ENCODE assay signal across 8 cellular contexts in genomic region chr22:50474711-50475651, GRCh38. TPM values are rescaled to one million over a fixed set of nuclear protein-coding genes. Genes with fewer than 3 reads are reported as not detected.
DNase-seq lines count a peak whose midpoint lies in the region; ATAC-seq and TF ChIP-seq lines count a peak whose summit lies in the region.

Gene SBF1, minus strand, starts transcription at chr22:50475035. Its CDS starts 195 bp downstream, at chr22:50474840.

- H3K9me3 Mint-ChIP-seq in CD4-positive, CD25-positive, alpha-beta regulatory T cell: no peaks in the 10 kb centered on the region
- H3K9me3 Mint-ChIP-seq in endothelial cell (ENCODE audit: unreplicated experiment): no peaks in the 10 kb centered on the region

- no peak for TF ChIP-seq CTCF in OCI-LY1 (IDR thresholded peaks at IDR 0.05; ENCODE audit: low read length)
- TF ChIP-seq CTCF in endothelial cell (IDR thresholded peaks at IDR 0.05; ENCODE audit: unreplicated experiment): no peak

- H3K27ac Mint-ChIP-seq in CD4-positive, CD25-positive, alpha-beta regulatory T cell: peak within 1 kb of the TSS; percentile 93 to 97 (median 97)
- peak within 1 kb of the TSS; percentile 77 for H3K27ac Mint-ChIP-seq in endothelial cell (ENCODE audit: unreplicated experiment)

- H3K27me3 Mint-ChIP-seq in CD4-positive, CD25-positive, alpha-beta regulatory T cell: peaks cover 12% of the 10 kb centered on the region
- H3K27me3 Mint-ChIP-seq in endothelial cell (ENCODE audit: unreplicated experiment): peaks cover 34% of the 10 kb centered on the region

- DNase-seq in CD4-positive, CD25-positive, alpha-beta regulatory T cell: peak; percentile 83 to 89 (median 84)
- DNase-seq in HS-27A (ENCODE audit: low read depth) (peak; percentile 43), activated T-cell treated with anti-CD3 and anti-CD28 coated beads for 1 hour (ENCODE audit: low read depth) (peak; percentile 83), endothelial cell (ENCODE audit: low spot score) (peak; percentile 94)
- DNase-seq in stimulated activated CD8-positive, alpha-beta memory T cell treated with anti-CD3 and anti-CD28 coated beads, Interleukin-15, amount 100 ng/mL, for 1 hour (ENCODE audit: low read depth): peak; percentile 77

- 6 to 7% methylated on average over 58 to 87 of the region's 97 CpGs for WGBS in mesodermal cell (ENCODE audit: insufficient coverage in 2 of 2), 2 experiments

- no peaks in the 10 kb centered on the region for H3K9me2 ChIP-seq in OCI-LY1 (ENCODE audit: low read depth, low read length)

- peaks cover 5% of the 10 kb centered on the region for H3K36me3 Mint-ChIP-seq in CD4-positive, CD25-positive, alpha-beta regulatory T cell
- no peaks in the 10 kb centered on the region for H3K36me3 Mint-ChIP-seq in endothelial cell (ENCODE audit: low read depth, unreplicated experiment)

- ATAC-seq in CD4-positive, CD25-positive, alpha-beta regulatory T cell (ENCODE audit: low read depth in 2 of 2): peak; percentile 68 to 70
- ATAC-seq in GM19438 (IDR thresholded peaks at IDR 0.05; ENCODE audit: low read depth, unreplicated experiment): peak; percentile 67

- H3K27me3 ChIP-seq in CD4-positive, CD25-positive, alpha-beta regulatory T cell (ENCODE audit: control insufficient read depth, insufficient read depth, low read length): no peaks in the 10 kb centered on the region
- H3K27me3 ChIP-seq in OCI-LY1 (ENCODE audit: insufficient read depth, low read length): no peaks in the 10 kb centered on the region

- H3K9me3 ChIP-seq in CD4-positive, CD25-positive, alpha-beta regulatory T cell (ENCODE audit: control insufficient read depth in 2 of 2, low read length in 2 of 2): no peaks in the 10 kb centered on the region
- H3K9me3 ChIP-seq in OCI-LY1 (ENCODE audit: low read length): no peaks in the 10 kb centered on the region
- no peaks in the 10 kb centered on the region for H3K9me3 ChIP-seq in mesodermal cell (ENCODE audit: control insufficient read depth, low read length)

- peak within 1 kb of the TSS; percentile 86 for H3K4me2 ChIP-seq in OCI-LY1 (ENCODE audit: low read length)

- H2AFZ ChIP-seq in OCI-LY1 (ENCODE audit: low read length): no peak within 1 kb of the TSS

- H3F3A ChIP-seq in OCI-LY1 (ENCODE audit: insufficient read depth, low read length): no peaks in the 10 kb centered on the region

- no peaks in the 10 kb centered on the region for H3K36me3 ChIP-seq in CD4-positive, CD25-positive, alpha-beta regulatory T cell (ENCODE audit: control insufficient read depth, insufficient read depth, low read length)
- H3K36me3 ChIP-seq in OCI-LY1 (ENCODE audit: insufficient read depth, low read length) (no peaks in the 10 kb centered on the region; the same call in 1 of the 2 replicates), mesodermal cell (ENCODE audit: control insufficient read depth, insufficient read depth, low read length) (peaks cover 10% of the 10 kb centered on the region)

- peak within 1 kb of the TSS; percentile 74 for H3K9ac ChIP-seq in OCI-LY1 (ENCODE audit: low read length)

- H3K27ac ChIP-seq in CD4-positive, CD25-positive, alpha-beta regulatory T cell (ENCODE audit: insufficient read depth, low read length, poor library complexity, severe bottlenecking): peak within 1 kb of the TSS; percentile 86
- H3K27ac ChIP-seq in OCI-LY1 (ENCODE audit: low read depth, low read length, poor library complexity, severe bottlenecking): peak within 1 kb of the TSS; percentile 98
- no peak within 1 kb of the TSS for H3K27ac ChIP-seq in mesodermal cell (ENCODE audit: low read depth, low read length, severe bottlenecking)

- H3K4me3 Mint-ChIP-seq in CD4-positive, CD25-positive, alpha-beta regulatory T cell: peak within 1 kb of the TSS; percentile 95 to 98 (median 97)
- peak within 1 kb of the TSS; percentile 94 for H3K4me3 Mint-ChIP-seq in endothelial cell (ENCODE audit: unreplicated experiment)

- no peaks in the 10 kb centered on the region for H4K20me1 ChIP-seq in OCI-LY1 (ENCODE audit: insufficient read depth, low read length)

- peak within 1 kb of the TSS; percentile 85 for H3K4me3 ChIP-seq in CD4-positive, CD25-positive, alpha-beta regulatory T cell (ENCODE audit: low read depth, low read length)
- peak within 1 kb of the TSS; percentile 88 for H3K4me3 ChIP-seq in OCI-LY1 (ENCODE audit: low read depth, low read length, poor library complexity, severe bottlenecking)
- H3K4me3 ChIP-seq in mesodermal cell (ENCODE audit: extremely low read depth, insufficient read depth, low read length, poor library complexity, severe bottlenecking): peak within 1 kb of the TSS; percentile 67

- peaks cover 26% of the 10 kb centered on the region for H3K79me2 ChIP-seq in OCI-LY1 (ENCODE audit: insufficient read depth, low read length)

- H3K4me1 ChIP-seq in CD4-positive, CD25-positive, alpha-beta regulatory T cell (ENCODE audit: control insufficient read depth, insufficient read depth, low read length, poor library complexity, severe bottlenecking): peaks cover 50% of the 10 kb centered on the region
- H3K4me1 ChIP-seq in OCI-LY1 (ENCODE audit: insufficient read depth, low read length, severe bottlenecking) (peaks cover 47% of the 10 kb centered on the region), mesodermal cell (ENCODE audit: control insufficient read depth, insufficient read depth, low read length, poor library complexity, severe bottlenecking) (peaks cover 21% of the 10 kb centered on the region)

- peaks cover 0 to 53% (median 30%) of the 10 kb centered on the region in 4 donors for H3K4me1 Mint-ChIP-seq in CD4-positive, CD25-positive, alpha-beta regulatory T cell
- peaks cover 22% of the 10 kb centered on the region for H3K4me1 Mint-ChIP-seq in endothelial cell (ENCODE audit: unreplicated experiment)

RNA-seq across cellular contexts. Expression of gene SBF1, which starts in this region (rescaled TPM):
- 220 TPM for total RNA-seq in CD4-positive, CD25-positive, alpha-beta regulatory T cell
- polyA plus RNA-seq in CD4-positive, CD25-positive, alpha-beta regulatory T cell: 10 to 100 TPM; 16.2 to 29.7 (median 17.6) TPM
- 76.7 TPM for total RNA-seq in endothelial cell (ENCODE audit: unreplicated experiment)
- 68.0 TPM for polyA plus RNA-seq in mesodermal cell (2013, experiment 1 of 2)
- 49.7 TPM for polyA plus RNA-seq in mesodermal cell (2013, experiment 2 of 2)

Comparison
In these comparisons a context has a peak if more than half of its experiments do, and no peak if none do; other contexts are left out.
1. DNase-seq: peak in every context shown above with its lines; median percentile 94 in endothelial cell; 84 in CD4-positive, CD25-positive, alpha-beta regulatory T cell; 83 in activated T-cell treated with anti-CD3 and anti-CD28 coated beads for 1 hour; 77 in stimulated activated CD8-positive, alpha-beta memory T cell treated with anti-CD3 and anti-CD28 coated beads, Interleukin-15, amount 100 ng/mL, for 1 hour; 43 in HS-27A.